In the genomic region with DNA sequence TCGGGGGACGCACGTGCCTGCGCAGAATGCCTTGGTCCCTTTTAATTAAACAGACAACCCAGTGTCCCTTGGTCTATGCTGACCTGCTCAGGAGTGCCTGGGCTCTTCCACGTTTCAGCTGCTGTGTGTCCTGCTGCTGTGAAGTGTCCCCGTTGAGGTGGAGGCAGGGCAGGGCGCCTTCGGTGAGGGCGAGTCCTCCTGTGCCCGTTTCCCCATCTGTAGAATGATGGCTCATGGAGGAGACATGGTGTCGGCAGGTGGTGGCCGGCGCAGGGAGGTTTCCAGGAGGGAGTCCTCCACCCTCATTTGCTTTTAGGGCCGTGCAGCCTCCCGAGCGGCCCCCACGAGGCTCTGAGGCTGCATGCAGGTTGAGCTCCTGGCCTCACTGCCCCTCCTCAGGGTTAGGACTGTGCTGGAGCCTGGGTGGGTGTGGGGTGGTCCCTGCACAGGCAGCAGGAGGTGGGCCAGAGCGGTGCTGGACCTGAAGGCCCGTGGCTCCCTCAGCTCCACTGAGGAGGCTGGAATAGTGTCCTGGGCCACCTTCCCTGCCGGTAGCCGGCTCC, we compare ENCODE assay signal across 6 cellular contexts. TPM values are rescaled to one million over a fixed set of nuclear protein-coding genes. Genes with fewer than 3 reads are reported as not detected.
DNase-seq lines count a peak whose midpoint lies in the region; ATAC-seq and TF ChIP-seq lines count a peak whose summit lies in the region.

No MANE protein-coding gene starts in this region.

- H3K27me3 ChIP-seq in OCI-LY3 (ENCODE audit: low read depth, low read length) (no peaks in the 10 kb centered on the region), psoas muscle (ENCODE audit: insufficient read depth in 3 of 3, low read length in 2 of 3) (no peaks in the 10 kb centered on the region)
- H3K27me3 ChIP-seq in effector memory CD4-positive, alpha-beta T cell (replicated peaks; ENCODE audit: control insufficient read depth, insufficient read depth, low read length, poor library complexity, severe bottlenecking): no peaks in the 10 kb centered on the region

- TF ChIP-seq CTCF in OCI-LY3 (IDR thresholded peaks at IDR 0.05; ENCODE audit: low read depth, low read length) (no peak), psoas muscle (IDR thresholded peaks at IDR 0.05) (peak; percentile 20)

- peaks cover 89% of the 10 kb centered on the region for H3K79me2 ChIP-seq in OCI-LY3 (ENCODE audit: low read length)

- no peak overlapping the region for H3K9ac ChIP-seq in OCI-LY3 (ENCODE audit: low read length)

- H3K4me3 ChIP-seq in OCI-LY3 (ENCODE audit: low read length) (no peak overlapping the region), psoas muscle (peak overlapping the region; percentile 60)
- no peak overlapping the region for H3K4me3 ChIP-seq in effector memory CD4-positive, alpha-beta T cell (ENCODE audit: insufficient read depth, low read depth, low read length, poor library complexity, severe bottlenecking)

- WGBS in psoas muscle, 3 donors: 30 to 48% (median 31%) methylated on average over 21 of the region's 21 CpGs

- H3K9me3 ChIP-seq in OCI-LY3 (ENCODE audit: insufficient read depth, low read length): no peaks in the 10 kb centered on the region
- no peaks in the 10 kb centered on the region for H3K9me3 ChIP-seq in effector memory CD4-positive, alpha-beta T cell (ENCODE audit: control insufficient read depth, low read length)
- H3K9me3 ChIP-seq in psoas muscle: no peaks in the 10 kb centered on the region

- H3K4me2 ChIP-seq in OCI-LY3 (ENCODE audit: low read length): peak overlapping the region; percentile 24; the same call in 1 of the 2 replicates

- H2AFZ ChIP-seq in OCI-LY3 (ENCODE audit: low read depth, low read length): no peak overlapping the region

- peaks cover 21% of the 10 kb centered on the region for H3K36me3 ChIP-seq in OCI-LY3 (replicated peaks; ENCODE audit: low read depth, low read length)
- peaks cover 11% of the 10 kb centered on the region for H3K36me3 ChIP-seq in effector memory CD4-positive, alpha-beta T cell (ENCODE audit: control insufficient read depth, insufficient read depth, low read length)
- H3K36me3 ChIP-seq in psoas muscle (ENCODE audit: insufficient read depth in 1 of 2, low read depth in 1 of 2): peaks cover 0 to 6% of the 10 kb centered on the region in 2 donors

- peaks cover 60% of the 10 kb centered on the region for H4K20me1 ChIP-seq in OCI-LY3 (ENCODE audit: insufficient read depth, low read length)

- intact Hi-C loops in psoas muscle (cut with DNase I): loop anchor here in 1 of 2 donors (10.0 kb wide), 1 partner anchor 290 kb away; a partner anchor contains a TSS

- no peak for DNase-seq in effector memory CD4-positive, alpha-beta T cell
- DNase-seq in psoas muscle: no peak
- DNase-seq in GM03348 (ENCODE audit: low spot score): no peak
- DNase-seq in NCI-H146 (lab: John Stamatoyannopoulos, UW): no peak

- H3K4me1 ChIP-seq in OCI-LY3 (ENCODE audit: low read length) (peaks cover 11% of the 10 kb centered on the region; the same call in 1 of the 2 replicates), psoas muscle (peaks cover 95% of the 10 kb centered on the region)
- H3K4me1 ChIP-seq in effector memory CD4-positive, alpha-beta T cell (ENCODE audit: control insufficient read depth, insufficient read depth, low read length, poor library complexity, severe bottlenecking): peaks cover 31% of the 10 kb centered on the region

- H3K27ac ChIP-seq in OCI-LY3 (ENCODE audit: low read length) (peak overlapping the region; percentile 22), psoas muscle (peak overlapping the region; percentile 99)
- peak overlapping the region; percentile 11 for H3K27ac ChIP-seq in effector memory CD4-positive, alpha-beta T cell (ENCODE audit: insufficient read depth, low read length, poor library complexity, severe bottlenecking)

- no peak for ATAC-seq in psoas muscle
- no peak for ATAC-seq in GM19463 (IDR thresholded peaks at IDR 0.05; ENCODE audit: unreplicated experiment)

RNA-seq across cellular contexts. Expression of a gene that starts 8.8 kb away (rescaled TPM):
- total RNA-seq in psoas muscle: 10 to 100 TPM; 83.5 to 95.0 (median 88.3) TPM
- polyA plus RNA-seq in psoas muscle: 100 to 1,000 TPM in 1 of 3 donors, 10 to 100 TPM in 2; 64.9 to 133 (median 83.4) TPM

RNA-seq across cellular contexts. Expression of a gene that starts 23.4 kb away (rescaled TPM):
- total RNA-seq in psoas muscle: 1 to 10 TPM in 2 of 4 donors, under 1 TPM in 2; 0.41 to 4.0 (median 1.5) TPM
- 10 to 100 TPM in 1 of 3 donors, under 1 TPM in 2; 0.75 to 19.0 (median 0.88) TPM for polyA plus RNA-seq in psoas muscle

RNA-seq across cellular contexts. Expression of a gene that starts 27.2 kb away (rescaled TPM):
- total RNA-seq in psoas muscle: 100 to 1,000 TPM; 362 to 759 (median 472) TPM
- polyA plus RNA-seq in psoas muscle: 100 to 1,000 TPM; 310 to 858 (median 690) TPM

RNA-seq across cellular contexts. Expression of a gene that starts 34.0 kb away (rescaled TPM):
- 100 to 1,000 TPM in 3 of 4 donors, 10 to 100 TPM in 1; 84.7 to 331 (median 217) TPM for total RNA-seq in psoas muscle
- polyA plus RNA-seq in psoas muscle: 100 to 1,000 TPM in 1 of 3 donors, 10 to 100 TPM in 2; 29.2 to 147 (median 36.4) TPM

RNA-seq across cellular contexts. Expression of a gene that starts 40.3 kb away (rescaled TPM):
- 100 to 1,000 TPM in 1 of 4 donors, 10 to 100 TPM in 3; 20.9 to 138 (median 76.9) TPM for total RNA-seq in psoas muscle
- 10 to 100 TPM; 18.5 to 47.2 (median 20.2) TPM for polyA plus RNA-seq in psoas muscle

Comparison
In these comparisons a context has a peak if more than half of its experiments do, and no peak if none do; other contexts are left out.
1. H3K27ac ChIP-seq: peak in every context shown above with its lines; median percentile 99 in psoas muscle; 22 in OCI-LY3; 11 in effector memory CD4-positive, alpha-beta T cell.